In the genomic region with DNA sequence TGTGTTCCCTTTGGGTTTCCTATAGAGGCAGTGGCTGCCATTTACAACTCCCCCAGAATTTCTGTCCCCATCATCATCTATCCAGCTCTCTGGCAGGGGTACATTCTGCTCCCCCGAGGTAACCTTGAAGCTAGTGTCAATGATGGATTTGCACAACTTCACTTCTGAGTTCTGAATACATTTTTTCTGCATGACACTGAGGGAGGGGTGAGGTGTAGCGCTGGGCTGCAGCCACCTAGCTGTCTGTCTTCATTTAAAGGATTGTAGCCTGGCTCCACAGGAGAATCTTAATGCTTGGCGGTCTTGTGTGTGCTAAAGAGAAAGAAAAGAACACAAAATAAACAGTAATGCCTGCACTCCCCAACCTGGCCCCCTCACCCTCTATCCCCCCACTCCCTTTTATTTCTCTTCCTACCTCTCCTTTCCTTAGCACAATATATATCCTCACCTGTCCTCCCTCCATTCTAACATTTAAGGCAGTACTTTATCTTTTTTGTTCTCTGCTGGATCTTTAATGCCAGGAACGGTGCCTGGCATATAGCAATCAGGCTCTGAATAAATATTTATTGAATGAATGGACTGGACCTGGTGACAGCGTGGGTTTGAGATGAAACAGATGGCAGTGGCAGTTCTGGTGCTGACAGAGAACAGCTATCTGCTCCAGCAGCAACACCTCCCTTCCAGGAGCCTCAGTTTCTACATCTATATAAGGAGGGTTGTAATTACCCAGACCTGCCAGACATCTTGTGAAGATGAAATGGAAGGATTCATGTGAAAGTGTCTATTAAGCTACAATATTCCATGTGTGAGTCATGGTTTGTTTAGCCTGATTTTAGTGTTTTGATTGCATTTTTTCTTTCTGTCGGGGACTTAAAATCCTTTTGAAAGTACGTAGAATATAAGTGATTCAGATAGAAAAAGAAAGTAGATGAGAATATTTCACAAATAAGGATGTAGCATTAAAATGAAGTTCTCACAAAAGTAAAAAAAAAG, we compare ENCODE assay signal across 23 cellular contexts.
DNase-seq lines count a peak whose midpoint lies in the region; ATAC-seq, FAIRE-seq and TF ChIP-seq lines count a peak whose summit lies in the region.
"Had no signal": no experiment of that assay in that cellular context is flagged by ENCODE, and none has a peak within 500 bp of the region (broad histone marks: within the 10 kb centered on the region; RNA-seq: fewer than 3 reads in every experiment).

No MANE protein-coding gene starts in this region.

- no peaks in the 10 kb centered on the region for H3K79me2 ChIP-seq in hepatocyte

- H3K27ac Mint-ChIP-seq in activated T-helper 17 cell treated with anti-CD3 and anti-CD28 coated beads, Interleukin-2, amount 50 U/mL, for 72 hours, result no peak overlapping the region
- H3K27ac Mint-ChIP-seq: activated CD4-positive, alpha-beta memory T cell treated with anti-CD3 and anti-CD28 coated beads, Interleukin-2, amount 10 ng/mL, durations not matched to agents 7 days and 5 days; activated naive CD4-positive, alpha-beta T cell treated with anti-CD3 and anti-CD28 coated beads, Interleukin-2, amount 50 U/mL, for 24 hours had no signal

- no peak overlapping the region for H3K4me3 Mint-ChIP-seq in activated T-helper 17 cell treated with anti-CD3 and anti-CD28 coated beads, Interleukin-2, amount 50 U/mL, for 72 hours
- H3K4me3 Mint-ChIP-seq: activated CD4-positive, alpha-beta memory T cell treated with anti-CD3 and anti-CD28 coated beads, Interleukin-2, amount 10 ng/mL, durations not matched to agents 7 days and 5 days; activated naive CD4-positive, alpha-beta T cell treated with anti-CD3 and anti-CD28 coated beads, Interleukin-2, amount 50 U/mL, for 24 hours; nephron progenitor cell had no signal

- no peaks in the 10 kb centered on the region for H3K36me3 ChIP-seq in bronchial epithelial cell (ENCODE audit: control insufficient read depth, insufficient read depth, low read length)
- H3K36me3 ChIP-seq in hepatocyte (replicated peaks; ENCODE audit: insufficient read depth, low read depth), result no peaks in the 10 kb centered on the region
- H3K36me3 ChIP-seq: esophagus squamous epithelium, MG63, vagina had no signal

- peak; percentile 38 for DNase-seq in Right ventricle myocardium superior
- no peak for DNase-seq in cardiac septum (ENCODE audit: low spot score)
- DNase-seq in bronchial epithelial cell (ENCODE audit: low read depth), result peak; percentile 25
- DNase-seq in hepatocyte (ENCODE audit: low spot score), result peak; percentile 22
- DNase-seq in stromal cell of bone marrow (ENCODE audit: low read depth), result peak; percentile 32
- no peak for DNase-seq in DMS153 treated with DMSO at 0.1 percent for 48 hours (lab: John Stamatoyannopoulos, UW; ENCODE audit: unreplicated experiment)
- no peak for DNase-seq in germinal center (ENCODE audit: low spot score)
- DNase-seq: activated CD4-positive, alpha-beta memory T cell treated with anti-CD3 and anti-CD28 coated beads, Interleukin-2, amount 10 ng/mL, durations not matched to agents 7 days and 5 days; activated T-cell treated with anti-CD3 and anti-CD28 coated beads, Interleukin-2, amount 50 U/mL, for 1 hour; esophagus squamous epithelium; hippocampal formation; MG63; NCI-H2171 treated with DMSO at 0.1 percent for 48 hours; nephron progenitor cell; SIG-M5; stimulated activated CD4-positive, alpha-beta T cell treated with anti-CD3 and anti-CD28 coated beads, Interleukin-4, amount 100 ng/mL, for 24 hours had no signal

- no peaks in the 10 kb centered on the region for H3K9me3 ChIP-seq in hepatocyte (ENCODE audit: low read depth)
- H3K9me3 ChIP-seq: esophagus squamous epithelium, MG63, vagina had no signal

- peaks cover 16% of the 10 kb centered on the region for H3K9me3 Mint-ChIP-seq in activated T-helper 17 cell treated with anti-CD3 and anti-CD28 coated beads, Interleukin-2, amount 50 U/mL, for 72 hours
- H3K9me3 Mint-ChIP-seq: nephron progenitor cell had no signal

- ATAC-seq in Right ventricle myocardium superior (ENCODE audit: poor library complexity), result peak; percentile 83
- no peak for ATAC-seq in activated T-helper 17 cell treated with anti-CD3 and anti-CD28 coated beads, Interleukin-2, amount 50 U/mL, for 72 hours (replicated peaks)
- ATAC-seq: HCT116 had no signal

- H2AFZ ChIP-seq in hepatocyte, result no peak overlapping the region

- H3K27me3 Mint-ChIP-seq in activated T-helper 17 cell treated with anti-CD3 and anti-CD28 coated beads, Interleukin-2, amount 50 U/mL, for 72 hours, result no peaks in the 10 kb centered on the region
- H3K27me3 Mint-ChIP-seq: activated CD4-positive, alpha-beta memory T cell treated with anti-CD3 and anti-CD28 coated beads, Interleukin-2, amount 10 ng/mL, durations not matched to agents 7 days and 5 days had no signal

- WGBS in hepatocyte (ENCODE audit: low lambda C conversion rate, missing lambda C conversion rate), result 34% methylated on average over 7 of the region's 7 CpGs

- no peaks in the 10 kb centered on the region for H3K36me3 Mint-ChIP-seq in activated T-helper 17 cell treated with anti-CD3 and anti-CD28 coated beads, Interleukin-2, amount 50 U/mL, for 72 hours (ENCODE audit: low read depth)

- no peak for FAIRE-seq in bronchial epithelial cell (lab: Jason Lieb, UNC)
- FAIRE-seq: G401.6, keratinocyte had no signal

- peaks cover 12% of the 10 kb centered on the region for H3K4me1 ChIP-seq in hepatocyte (ENCODE audit: insufficient read depth)
- H3K4me1 ChIP-seq: esophagus squamous epithelium, vagina had no signal

- no peaks in the 10 kb centered on the region for H4K20me1 ChIP-seq in hepatocyte (ENCODE audit: insufficient read depth, poor library complexity, severe bottlenecking)

- no peak for TF ChIP-seq CTCF in bronchial epithelial cell (IDR thresholded peaks at IDR 0.05; ENCODE audit: insufficient read depth, low read length, severe bottlenecking)
- TF ChIP-seq CTCF in hepatocyte (IDR thresholded peaks at IDR 0.05; ENCODE audit: poor library complexity), result no peak

- H3K9me2 ChIP-seq in hepatocyte (replicated peaks; ENCODE audit: insufficient read depth), result no peaks in the 10 kb centered on the region

- no peaks in the 10 kb centered on the region for H3K4me1 Mint-ChIP-seq in activated T-helper 17 cell treated with anti-CD3 and anti-CD28 coated beads, Interleukin-2, amount 50 U/mL, for 72 hours
- H3K4me1 Mint-ChIP-seq: activated CD4-positive, alpha-beta memory T cell treated with anti-CD3 and anti-CD28 coated beads, Interleukin-2, amount 10 ng/mL, durations not matched to agents 7 days and 5 days; activated naive CD4-positive, alpha-beta T cell treated with anti-CD3 and anti-CD28 coated beads, Interleukin-2, amount 50 U/mL, for 24 hours had no signal

- H3K27me3 ChIP-seq in bronchial epithelial cell (ENCODE audit: control insufficient read depth, insufficient read depth, low read length), result no peaks in the 10 kb centered on the region
- H3K27me3 ChIP-seq in hepatocyte, result no peaks in the 10 kb centered on the region
- H3K27me3 ChIP-seq: esophagus squamous epithelium, MG63, vagina had no signal

- peak overlapping the region; percentile 11 for H3K27ac ChIP-seq in hepatocyte
- H3K27ac ChIP-seq: C4-2B, esophagus squamous epithelium, vagina had no signal

- H3K4me2 ChIP-seq in hepatocyte, result peak overlapping the region; percentile 47

- intact Hi-C loops in Right ventricle myocardium superior (cut with DNase I), result no loop called here
- intact Hi-C loops in cardiac septum (cut with DNase I), result loop anchor here (2.0 kb wide), 1 partner anchor 35 kb away; no protein-coding TSS in a partner anchor

- no peak overlapping the region for H3K4me3 ChIP-seq in bronchial epithelial cell (ENCODE audit: low read depth, low read length)
- H3K4me3 ChIP-seq in hepatocyte, result no peak overlapping the region
- H3K4me3 ChIP-seq: esophagus squamous epithelium, MG63, vagina had no signal

Comparison
In these comparisons a context has a peak if more than half of its experiments do, and no peak if none do; other contexts are left out.
1. DNase-seq: peak in Right ventricle myocardium superior (single experiment), bronchial epithelial cell (single experiment), hepatocyte (single experiment) and stromal cell of bone marrow (single experiment); none in cardiac septum (single experiment), DMS153 treated with DMSO at 0.1 percent for 48 hours (single experiment) and germinal center (single experiment).